Comparison of ENCODE assay signal across 8 cellular contexts in genomic region chr9:131289301-131290038, GRCh38. TPM values are rescaled to one million over a fixed set of nuclear protein-coding genes. Genes with fewer than 3 reads are reported as not detected.
DNase-seq lines count a peak whose midpoint lies in the region; ATAC-seq and TF ChIP-seq lines count a peak whose summit lies in the region.

PLPP7 (plus strand) TSS chr9:131289723; CDS start chr9:131289998, 275 bp downstream.

- TF ChIP-seq CTCF in foreskin fibroblast (IDR thresholded peaks at IDR 0.05; ENCODE audit: low read depth, low read length): no peak

- no peaks in the 10 kb centered on the region for H3K36me3 ChIP-seq in SJCRH30
- no peaks in the 10 kb centered on the region for H3K36me3 ChIP-seq in neuron (ENCODE audit: insufficient read depth, low read length)

- H3K9me3 ChIP-seq in SJCRH30 (replicated peaks) (no peaks in the 10 kb centered on the region), neuron (ENCODE audit: low read length) (no peaks in the 10 kb centered on the region)

- peak within 1 kb of the TSS; percentile 56 for H3K4me3 ChIP-seq in SJCRH30
- H3K4me3 ChIP-seq in foreskin fibroblast (ENCODE audit: low read depth in 1 of 2, low read length in 2 of 2): peak within 1 kb of the TSS; percentile 43 to 46
- peak within 1 kb of the TSS; percentile 23 for H3K4me3 ChIP-seq in neuron (ENCODE audit: low read length)

- H3K27me3 ChIP-seq in SJCRH30 (no peaks in the 10 kb centered on the region), neuron (ENCODE audit: insufficient read depth, low read length) (peaks cover under 1% of the 10 kb centered on the region)

- peak within 1 kb of the TSS; percentile 25 for H3K27ac ChIP-seq in SJCRH30

- H3K4me1 ChIP-seq in SJCRH30: peaks cover 2% of the 10 kb centered on the region; the same call in 1 of the 2 replicates
- H3K4me1 ChIP-seq in neuron (ENCODE audit: insufficient read depth, low read length): peaks cover 16% of the 10 kb centered on the region

- peak within 1 kb of the TSS; percentile 59 for H2AFZ ChIP-seq in neuron (ENCODE audit: low read depth, low read length)

- DNase-seq in SJCRH30 (peak; percentile 84 to 87), foreskin fibroblast (peak; percentile 42 to 83)
- DNase-seq in stimulated activated CD4-positive, alpha-beta T cell treated with anti-CD3 and anti-CD28 coated beads, Interleukin-4, amount 100 ng/mL, for 24 hours: no peak
- no peak for DNase-seq in stimulated activated CD4-positive, alpha-beta T cell treated with anti-CD3 and anti-CD28 coated beads, Interleukin-15, amount 100 ng/mL, for 24 hours

- peak; percentile 49 for ATAC-seq in GM21529 (IDR thresholded peaks at IDR 0.05; ENCODE audit: unreplicated experiment)
- ATAC-seq in GM21619 (IDR thresholded peaks at IDR 0.05; ENCODE audit: unreplicated experiment): no peak
- ATAC-seq in GM21447 (IDR thresholded peaks at IDR 0.05; ENCODE audit: unreplicated experiment): no peak

RNA-seq across cellular contexts. Expression of gene PLPP7, which starts in this region (rescaled TPM):
- 1.8 TPM in 2 replicates for total RNA-seq in SJCRH30 (2014; rRNA removed; shearing (Covaris generic))

Comparison
In these comparisons a context has a peak if more than half of its experiments do, and no peak if none do; other contexts are left out.
1. DNase-seq: peak in SJCRH30 (2 of 2) and foreskin fibroblast (2 of 2); none in stimulated activated CD4-positive, alpha-beta T cell treated with anti-CD3 and anti-CD28 coated beads, Interleukin-4, amount 100 ng/mL, for 24 hours (single experiment) and stimulated activated CD4-positive, alpha-beta T cell treated with anti-CD3 and anti-CD28 coated beads, Interleukin-15, amount 100 ng/mL, for 24 hours (single experiment).
2. Peak in every context shown above with its lines, with median percentiles within 50 percentile points of each other: H3K4me3 ChIP-seq.